Comparison of ENCODE assay signal across 8 cellular contexts in the genomic region with DNA sequence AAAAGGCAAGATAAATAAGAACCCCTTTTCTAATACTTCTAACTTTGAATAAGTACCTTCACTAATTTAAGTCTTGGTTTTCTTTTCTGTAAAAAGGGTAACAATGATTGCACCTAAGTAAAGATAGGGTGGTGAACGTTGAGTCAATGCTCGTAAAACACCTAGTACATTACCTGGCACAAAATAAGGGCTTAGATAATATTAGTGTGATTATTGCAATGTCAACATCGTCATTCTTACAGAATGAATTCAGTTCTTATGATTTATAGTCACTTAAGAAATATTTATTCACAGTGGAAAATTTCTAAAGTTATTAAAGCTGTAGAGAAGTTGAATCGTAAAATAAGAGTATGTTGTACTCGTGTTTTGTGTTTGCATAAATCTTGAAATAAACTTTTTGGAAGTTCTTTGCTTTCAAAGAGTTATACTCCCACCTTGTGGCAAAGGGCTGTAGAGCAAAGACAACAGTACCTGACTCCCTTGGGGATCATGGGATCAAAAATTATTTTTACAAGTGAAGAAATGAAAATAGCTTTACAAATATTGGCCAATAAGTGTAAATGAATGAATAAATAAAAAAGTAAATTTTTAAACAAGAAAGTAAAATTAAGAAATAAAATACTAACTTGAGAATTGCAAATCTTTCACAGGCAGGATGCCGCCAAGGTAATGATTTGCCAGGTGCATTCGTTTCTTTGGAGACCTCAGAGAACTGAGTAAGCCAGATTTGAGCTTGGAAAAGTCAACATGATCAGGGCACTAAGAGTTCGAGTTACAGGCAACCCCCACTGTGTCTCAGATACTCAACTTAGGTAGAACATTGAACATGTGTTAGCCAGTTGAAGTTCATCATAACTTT.
DNase-seq lines count a peak whose midpoint lies in the region; ATAC-seq, FAIRE-seq and TF ChIP-seq lines count a peak whose summit lies in the region.

No MANE protein-coding gene starts in this region.

- no peak overlapping the region for H3K4me2 ChIP-seq in OCI-LY7 (ENCODE audit: low read length)

- H3K9me3 ChIP-seq in OCI-LY7 (ENCODE audit: low read length) (no peaks in the 10 kb centered on the region), psoas muscle (no peaks in the 10 kb centered on the region)

- no peak overlapping the region for H3K4me3 ChIP-seq in OCI-LY7 (ENCODE audit: low read depth, low read length, poor library complexity, severe bottlenecking)
- H3K4me3 ChIP-seq in psoas muscle, result no peak overlapping the region

- H3K36me3 Mint-ChIP-seq in effector memory CD8-positive, alpha-beta T cell (ENCODE audit: insufficient read depth), result no peaks in the 10 kb centered on the region

- no peak overlapping the region for H2AFZ ChIP-seq in OCI-LY7 (ENCODE audit: low read length)

- POLR2A ChIA-PET in HEK293T (lab: Yijun Ruan, JAX), result no interaction called here
- POLR2A ChIA-PET in OCI-LY7 (lab: Charles Lee), result interaction anchor here (0.5 to 1.4 kb wide), 3 partner anchors 9 to 550 kb away, joined by 3 read pairs; no protein-coding TSS in a partner anchor

- FAIRE-seq in endometrium (lab: Jason Lieb, UNC), result peak; percentile 71

- H3K27ac ChIP-seq in OCI-LY7 (ENCODE audit: low read depth, low read length, poor library complexity, severe bottlenecking) (no peak overlapping the region), psoas muscle (no peak overlapping the region)

- H3K36me3 ChIP-seq in OCI-LY7 (ENCODE audit: insufficient read depth, low read length) (no peaks in the 10 kb centered on the region), psoas muscle (ENCODE audit: insufficient read depth in 1 of 2, low read depth in 1 of 2) (no peaks in the 10 kb centered on the region)

- WGBS in psoas muscle, 3 donors, result 44 to 46% (median 46%) methylated on average over 8 of the region's 8 CpGs

- TF ChIP-seq CTCF in OCI-LY7 (conservative IDR thresholded peaks at IDR 0.05; ENCODE audit: low read length), result peak; percentile 85
- TF ChIP-seq CTCF in psoas muscle (IDR thresholded peaks at IDR 0.05), result peak; percentile 37

- no peaks in the 10 kb centered on the region for H4K20me1 ChIP-seq in OCI-LY7 (ENCODE audit: insufficient read depth, low read length)

- H3K4me1 ChIP-seq in OCI-LY7 (ENCODE audit: insufficient read depth, low read length, poor library complexity, severe bottlenecking) (no peaks in the 10 kb centered on the region), psoas muscle (no peaks in the 10 kb centered on the region)

- no peaks in the 10 kb centered on the region for H3K27me3 Mint-ChIP-seq in stimulated activated naive CD8-positive, alpha-beta T cell treated with anti-CD3 and anti-CD28 coated beads, Interleukin-15, amount 100 ng/mL, for 72 hours
- H3K27me3 Mint-ChIP-seq in effector memory CD8-positive, alpha-beta T cell, result no peaks in the 10 kb centered on the region

- H3K9me3 Mint-ChIP-seq in stimulated activated naive CD8-positive, alpha-beta T cell treated with anti-CD3 and anti-CD28 coated beads, Interleukin-15, amount 100 ng/mL, for 72 hours, result no peaks in the 10 kb centered on the region
- peaks cover 0 to 2% of the 10 kb centered on the region in 2 donors for H3K9me3 Mint-ChIP-seq in effector memory CD8-positive, alpha-beta T cell

- CTCF ChIA-PET in HEK293T (lab: Yijun Ruan, JAX), result interaction anchor here (0.6 to 1.1 kb wide), 3 partner anchors 11 to 559 kb away, joined by 3 read pairs; no protein-coding TSS in a partner anchor
- CTCF ChIA-PET in OCI-LY7 (lab: Charles Lee; ENCODE audit: unreplicated experiment), result no interaction called here

- no peaks in the 10 kb centered on the region for H3K9me2 ChIP-seq in OCI-LY7 (ENCODE audit: insufficient read depth, low read length)

- H3K4me3 Mint-ChIP-seq in stimulated activated naive CD8-positive, alpha-beta T cell treated with anti-CD3 and anti-CD28 coated beads, Interleukin-15, amount 100 ng/mL, for 72 hours, result no peak overlapping the region
- H3K4me3 Mint-ChIP-seq in effector memory CD8-positive, alpha-beta T cell, result no peak overlapping the region

- no peaks in the 10 kb centered on the region for H3K4me1 Mint-ChIP-seq in stimulated activated naive CD8-positive, alpha-beta T cell treated with anti-CD3 and anti-CD28 coated beads, Interleukin-15, amount 100 ng/mL, for 72 hours
- no peaks in the 10 kb centered on the region for H3K4me1 Mint-ChIP-seq in effector memory CD8-positive, alpha-beta T cell (ENCODE audit: low read depth in 2 of 2)

- H3K27ac Mint-ChIP-seq in stimulated activated naive CD8-positive, alpha-beta T cell treated with anti-CD3 and anti-CD28 coated beads, Interleukin-15, amount 100 ng/mL, for 72 hours, result no peak overlapping the region
- H3K27ac Mint-ChIP-seq in effector memory CD8-positive, alpha-beta T cell, result no peak overlapping the region

- H3K27me3 ChIP-seq in psoas muscle (ENCODE audit: insufficient read depth in 3 of 3, low read length in 2 of 3), result no peaks in the 10 kb centered on the region

- intact Hi-C loops in OCI-LY7 (cut with micrococcal nuclease; ENCODE audit: unreplicated experiment) (loop anchor here (5.0 to 10.0 kb wide), 2 partner anchors 497 to 685 kb away; no protein-coding TSS in a partner anchor), psoas muscle (cut with DNase I) (loop anchor here in 1 of 2 donors (10.0 kb wide), 1 partner anchor 1245 kb away; no protein-coding TSS in a partner anchor)

- no TSS peak for BruUV-seq in OCI-LY7 (replicated peaks; lab: Mats Ljungman, UMichigan)

- no peaks in the 10 kb centered on the region for H3K79me2 ChIP-seq in OCI-LY7 (ENCODE audit: insufficient read depth, low read depth, low read length)

- ATAC-seq in psoas muscle, result no peak
- ATAC-seq in stimulated activated naive CD8-positive, alpha-beta T cell treated with anti-CD3 and anti-CD28 coated beads, Interleukin-15, amount 100 ng/mL, for 72 hours, result no peak
- no peak for ATAC-seq in effector memory CD8-positive, alpha-beta T cell (replicated peaks)

- DNase-seq in CD1c-positive myeloid dendritic cell (ENCODE audit: extremely low spot score), result peak; percentile 40
- DNase-seq in HEK293T (ENCODE audit: extremely low spot score), result peak; percentile 44
- peak; percentile 34 for DNase-seq in OCI-LY7 (ENCODE audit: low spot score)
- DNase-seq in psoas muscle, result no peak
- DNase-seq in stimulated activated naive CD8-positive, alpha-beta T cell treated with anti-CD3 and anti-CD28 coated beads, Interleukin-15, amount 100 ng/mL, for 72 hours, result no peak
- DNase-seq in NK-92 treated with Interleukin-12 subunit alpha and Interleukin-12 subunit beta, amount 100 ng/mL, for 24 hours (lab: John Stamatoyannopoulos, UW), result no peak
- DNase-seq in effector memory CD8-positive, alpha-beta T cell, result no peak

TF ChIP-seq in HEK293T, 16 proteins besides CTCF, POLR2A, EP300 and RAD21:
- TF ChIP-seq SP1 (IDR thresholded peaks at IDR 0.05), result no peak
- TF ChIP-seq PKNOX1 (IDR thresholded peaks at IDR 0.05), result no peak

Comparison
In these comparisons a context has a peak if more than half of its experiments do, and no peak if none do; other contexts are left out.
1. DNase-seq: peak in CD1c-positive myeloid dendritic cell (single experiment), HEK293T (single experiment) and OCI-LY7 (single experiment); none in psoas muscle (0 of 2), stimulated activated naive CD8-positive, alpha-beta T cell treated with anti-CD3 and anti-CD28 coated beads, Interleukin-15, amount 100 ng/mL, for 72 hours (0 of 2), NK-92 treated with Interleukin-12 subunit alpha and Interleukin-12 subunit beta, amount 100 ng/mL, for 24 hours (single experiment) and effector memory CD8-positive, alpha-beta T cell (0 of 3).